Comparison of ENCODE assay signal across 2 cellular contexts in the genomic region with DNA sequence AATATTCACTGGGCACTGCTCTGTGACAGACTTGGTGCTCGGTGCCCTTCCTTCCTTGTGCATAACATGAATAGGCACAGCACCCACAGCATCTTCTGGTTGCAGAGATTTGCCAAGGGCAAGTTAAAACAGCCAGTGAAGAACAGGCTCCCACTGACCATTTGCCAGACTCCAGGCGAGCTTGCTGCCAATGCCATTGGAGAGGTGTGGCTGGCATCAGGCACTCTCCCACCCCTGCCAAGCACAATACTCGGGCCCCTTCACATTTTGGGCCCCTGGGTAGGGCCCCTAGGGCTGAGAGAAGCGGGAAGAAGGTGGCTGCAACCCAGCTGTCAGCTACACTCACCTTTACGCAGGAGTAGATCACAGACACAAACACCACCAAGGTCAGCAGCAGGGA.
TF ChIP-seq lines count a peak whose summit lies in the region.

No MANE protein-coding gene starts in this region.

TF ChIP-seq in WTC11, 78 proteins besides CTCF, POLR2A, EP300 and RAD21:
- TF ChIP-seq OVOL2 (CRISPR knock-in tag; IDR thresholded peaks at IDR 0.05; ENCODE audit: borderline replicate concordance) (no peak), ZNF416 (CRISPR knock-in tag; IDR thresholded peaks at IDR 0.05) (no peak), EMX1 (CRISPR knock-in tag; IDR thresholded peaks at IDR 0.05) (no peak), NR3C1 (CRISPR knock-in tag; conservative IDR thresholded peaks at IDR 0.05; ENCODE audit: low read depth) (no peak), ELF4 (CRISPR knock-in tag; IDR thresholded peaks at IDR 0.05; ENCODE audit: low read depth) (no peak), TCF7 (CRISPR knock-in tag; IDR thresholded peaks at IDR 0.05; ENCODE audit: low read depth) (no peak), ZNF423 (CRISPR knock-in tag; IDR thresholded peaks at IDR 0.05) (no peak), NR1H2 (CRISPR knock-in tag; IDR thresholded peaks at IDR 0.05) (no peak), NFATC4 (CRISPR knock-in tag; IDR thresholded peaks at IDR 0.05) (no peak)
- TF ChIP-seq, protein P1, sequence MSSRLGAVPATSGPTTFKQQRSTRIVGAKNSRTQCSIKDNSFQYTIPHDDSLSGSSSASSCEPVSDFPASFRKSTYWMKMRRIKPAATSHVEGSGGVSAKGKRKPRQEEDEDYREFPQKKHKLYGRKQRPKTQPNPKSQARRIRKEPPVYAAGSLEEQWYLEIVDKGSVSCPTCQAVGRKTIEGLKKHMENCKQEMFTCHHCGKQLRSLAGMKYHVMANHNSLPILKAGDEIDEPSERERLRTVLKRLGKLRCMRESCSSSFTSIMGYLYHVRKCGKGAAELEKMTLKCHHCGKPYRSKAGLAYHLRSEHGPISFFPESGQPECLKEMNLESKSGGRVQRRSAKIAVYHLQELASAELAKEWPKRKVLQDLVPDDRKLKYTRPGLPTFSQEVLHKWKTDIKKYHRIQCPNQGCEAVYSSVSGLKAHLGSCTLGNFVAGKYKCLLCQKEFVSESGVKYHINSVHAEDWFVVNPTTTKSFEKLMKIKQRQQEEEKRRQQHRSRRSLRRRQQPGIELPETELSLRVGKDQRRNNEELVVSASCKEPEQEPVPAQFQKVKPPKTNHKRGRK (CRISPR knock-in tag; IDR thresholded peaks at IDR 0.05; ENCODE audit: borderline replicate concordance): no peak
- TF ChIP-seq, protein P2, sequence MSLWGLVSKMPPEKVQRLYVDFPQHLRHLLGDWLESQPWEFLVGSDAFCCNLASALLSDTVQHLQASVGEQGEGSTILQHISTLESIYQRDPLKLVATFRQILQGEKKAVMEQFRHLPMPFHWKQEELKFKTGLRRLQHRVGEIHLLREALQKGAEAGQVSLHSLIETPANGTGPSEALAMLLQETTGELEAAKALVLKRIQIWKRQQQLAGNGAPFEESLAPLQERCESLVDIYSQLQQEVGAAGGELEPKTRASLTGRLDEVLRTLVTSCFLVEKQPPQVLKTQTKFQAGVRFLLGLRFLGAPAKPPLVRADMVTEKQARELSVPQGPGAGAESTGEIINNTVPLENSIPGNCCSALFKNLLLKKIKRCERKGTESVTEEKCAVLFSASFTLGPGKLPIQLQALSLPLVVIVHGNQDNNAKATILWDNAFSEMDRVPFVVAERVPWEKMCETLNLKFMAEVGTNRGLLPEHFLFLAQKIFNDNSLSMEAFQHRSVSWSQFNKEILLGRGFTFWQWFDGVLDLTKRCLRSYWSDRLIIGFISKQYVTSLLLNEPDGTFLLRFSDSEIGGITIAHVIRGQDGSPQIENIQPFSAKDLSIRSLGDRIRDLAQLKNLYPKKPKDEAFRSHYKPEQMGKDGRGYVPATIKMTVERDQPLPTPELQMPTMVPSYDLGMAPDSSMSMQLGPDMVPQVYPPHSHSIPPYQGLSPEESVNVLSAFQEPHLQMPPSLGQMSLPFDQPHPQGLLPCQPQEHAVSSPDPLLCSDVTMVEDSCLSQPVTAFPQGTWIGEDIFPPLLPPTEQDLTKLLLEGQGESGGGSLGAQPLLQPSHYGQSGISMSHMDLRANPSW (CRISPR knock-in tag; conservative IDR thresholded peaks at IDR 0.05; ENCODE audit: low read depth): no peak

TF ChIP-seq in HepG2, 621 proteins besides CTCF, POLR2A, EP300 and RAD21:
- no peak for TF ChIP-seq EED (CRISPR knock-in tag; IDR thresholded peaks at IDR 0.05)
- no peak for TF ChIP-seq TAF1 (CRISPR knock-in tag; IDR thresholded peaks at IDR 0.05)
- TF ChIP-seq ZNF383 (CRISPR knock-in tag; IDR thresholded peaks at IDR 0.05; ENCODE audit: borderline replicate concordance): no peak
- no peak for TF ChIP-seq KLF9 (CRISPR knock-in tag; IDR thresholded peaks at IDR 0.05; ENCODE audit: low read depth)
- no peak for TF ChIP-seq CEBPG (CRISPR knock-in tag; IDR thresholded peaks at IDR 0.05)
- TF ChIP-seq REL (CRISPR knock-in tag; conservative IDR thresholded peaks at IDR 0.05): no peak
- no peak for TF ChIP-seq KDM4B (CRISPR knock-in tag; IDR thresholded peaks at IDR 0.05)
- no peak for TF ChIP-seq ZNF615 (CRISPR knock-in tag; IDR thresholded peaks at IDR 0.05; ENCODE audit: borderline replicate concordance)
- TF ChIP-seq, protein P3, sequence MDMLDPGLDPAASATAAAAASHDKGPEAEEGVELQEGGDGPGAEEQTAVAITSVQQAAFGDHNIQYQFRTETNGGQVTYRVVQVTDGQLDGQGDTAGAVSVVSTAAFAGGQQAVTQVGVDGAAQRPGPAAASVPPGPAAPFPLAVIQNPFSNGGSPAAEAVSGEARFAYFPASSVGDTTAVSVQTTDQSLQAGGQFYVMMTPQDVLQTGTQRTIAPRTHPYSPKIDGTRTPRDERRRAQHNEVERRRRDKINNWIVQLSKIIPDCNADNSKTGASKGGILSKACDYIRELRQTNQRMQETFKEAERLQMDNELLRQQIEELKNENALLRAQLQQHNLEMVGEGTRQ (IDR thresholded peaks at IDR 0.05; ENCODE audit: low read depth, low read length): no peak
- TF ChIP-seq, protein P3 (CRISPR knock-in tag; IDR thresholded peaks at IDR 0.05; ENCODE audit: borderline replicate concordance): no peak
- no peak for TF ChIP-seq FOXC1 (CRISPR knock-in tag; IDR thresholded peaks at IDR 0.05; ENCODE audit: borderline replicate concordance)
- TF ChIP-seq, protein P4, sequence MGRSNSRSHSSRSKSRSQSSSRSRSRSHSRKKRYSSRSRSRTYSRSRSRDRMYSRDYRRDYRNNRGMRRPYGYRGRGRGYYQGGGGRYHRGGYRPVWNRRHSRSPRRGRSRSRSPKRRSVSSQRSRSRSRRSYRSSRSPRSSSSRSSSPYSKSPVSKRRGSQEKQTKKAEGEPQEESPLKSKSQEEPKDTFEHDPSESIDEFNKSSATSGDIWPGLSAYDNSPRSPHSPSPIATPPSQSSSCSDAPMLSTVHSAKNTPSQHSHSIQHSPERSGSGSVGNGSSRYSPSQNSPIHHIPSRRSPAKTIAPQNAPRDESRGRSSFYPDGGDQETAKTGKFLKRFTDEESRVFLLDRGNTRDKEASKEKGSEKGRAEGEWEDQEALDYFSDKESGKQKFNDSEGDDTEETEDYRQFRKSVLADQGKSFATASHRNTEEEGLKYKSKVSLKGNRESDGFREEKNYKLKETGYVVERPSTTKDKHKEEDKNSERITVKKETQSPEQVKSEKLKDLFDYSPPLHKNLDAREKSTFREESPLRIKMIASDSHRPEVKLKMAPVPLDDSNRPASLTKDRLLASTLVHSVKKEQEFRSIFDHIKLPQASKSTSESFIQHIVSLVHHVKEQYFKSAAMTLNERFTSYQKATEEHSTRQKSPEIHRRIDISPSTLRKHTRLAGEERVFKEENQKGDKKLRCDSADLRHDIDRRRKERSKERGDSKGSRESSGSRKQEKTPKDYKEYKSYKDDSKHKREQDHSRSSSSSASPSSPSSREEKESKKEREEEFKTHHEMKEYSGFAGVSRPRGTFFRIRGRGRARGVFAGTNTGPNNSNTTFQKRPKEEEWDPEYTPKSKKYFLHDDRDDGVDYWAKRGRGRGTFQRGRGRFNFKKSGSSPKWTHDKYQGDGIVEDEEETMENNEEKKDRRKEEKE (IDR thresholded peaks at IDR 0.05): no peak
- no peak for TF ChIP-seq SMARCC2 (IDR thresholded peaks at IDR 0.05)
